Comparison of ENCODE assay signal across 8 cellular contexts in genomic region chrX:119067023-119067739, GRCh38. TPM values are rescaled to one million over a fixed set of nuclear protein-coding genes. Genes with fewer than 3 reads are reported as not detected.
DNase-seq lines count a peak whose midpoint lies in the region; ATAC-seq, FAIRE-seq and TF ChIP-seq lines count a peak whose summit lies in the region.

No MANE protein-coding gene starts in this region.

- H3K4ac ChIP-seq in mesenchymal stem cell (ENCODE audit: low read depth in 1 of 2, low read length in 2 of 2), result no peak overlapping the region

- no peak overlapping the region for H2BK120ac ChIP-seq in mesenchymal stem cell (ENCODE audit: low read depth, low read length)

- H3K27me3 Mint-ChIP-seq in effector memory CD8-positive, alpha-beta T cell, result no peaks in the 10 kb centered on the region

- H3K4me2 ChIP-seq in mesenchymal stem cell (ENCODE audit: low read length, poor library complexity, severe bottlenecking), result no peak overlapping the region

- H2AK5ac ChIP-seq in mesenchymal stem cell (ENCODE audit: low read length, severe bottlenecking), result no peak overlapping the region

- DNase-seq in AG04450 (ENCODE audit: low read depth, low spot score) (peak; percentile 15), GM18507 (ENCODE audit: extremely low spot score, insufficient read length, low read depth) (no peak), NCI-H2029 (lab: John Stamatoyannopoulos, UW) (peak; percentile 28), mesenchymal stem cell (peak; percentile 62), stromal cell of bone marrow (ENCODE audit: low read depth) (peak; percentile 44)
- peak; percentile 12 for DNase-seq in activated CD4-positive, alpha-beta T cell treated with anti-CD3 and anti-CD28 coated beads for 1 hour
- peak in 2 of 3 experiments; percentile 1 for DNase-seq in effector memory CD8-positive, alpha-beta T cell

- no peaks in the 10 kb centered on the region for H3K9me3 ChIP-seq in AG04450 (ENCODE audit: control insufficient read depth, insufficient read depth, low read length)
- peaks cover 6% of the 10 kb centered on the region for H3K9me3 ChIP-seq in mesenchymal stem cell (ENCODE audit: control insufficient read depth, low read length)

- no peak overlapping the region for H2BK5ac ChIP-seq in mesenchymal stem cell (ENCODE audit: low read depth, low read length, poor library complexity, severe bottlenecking)

- no peaks in the 10 kb centered on the region for H3K4me1 ChIP-seq in mesenchymal stem cell (ENCODE audit: control insufficient read depth, insufficient read depth, low read depth, low read length)

- H3K9me3 Mint-ChIP-seq in effector memory CD8-positive, alpha-beta T cell, result no peaks in the 10 kb centered on the region

- POLR2A ChIA-PET in AG04450 (lab: Yijun Ruan, JAX), result no interaction called here

- no peak overlapping the region for H2AFZ ChIP-seq in mesenchymal stem cell (ENCODE audit: low read depth, low read length)

- H3K27ac ChIP-seq in AG04450 (ENCODE audit: low read depth, low read length) (no peak overlapping the region), mesenchymal stem cell (ENCODE audit: low read length, poor library complexity, severe bottlenecking) (no peak overlapping the region)

- no peaks in the 10 kb centered on the region for H3K36me3 Mint-ChIP-seq in effector memory CD8-positive, alpha-beta T cell (ENCODE audit: insufficient read depth)

- H4K91ac ChIP-seq in mesenchymal stem cell (ENCODE audit: low read length), result no peak overlapping the region

- no peaks in the 10 kb centered on the region for H3K36me3 ChIP-seq in mesenchymal stem cell (ENCODE audit: control insufficient read depth in 1 of 2, insufficient read depth in 2 of 2, low read depth in 1 of 2, low read length in 2 of 2)

- no peak overlapping the region for H3K23ac ChIP-seq in mesenchymal stem cell (ENCODE audit: low read length in 2 of 2)

- H2BK15ac ChIP-seq in mesenchymal stem cell (ENCODE audit: low read depth, poor library complexity, severe bottlenecking), result no peak overlapping the region

- H3K79me1 ChIP-seq in mesenchymal stem cell (replicated peaks; ENCODE audit: low read length, poor library complexity, severe bottlenecking), result no peaks in the 10 kb centered on the region

- H3K4me1 Mint-ChIP-seq in effector memory CD8-positive, alpha-beta T cell (ENCODE audit: low read depth in 2 of 2), result no peaks in the 10 kb centered on the region

- WGBS in mesenchymal stem cell, result 0% methylated on average over 2 of the region's 7 CpGs

- no peak overlapping the region for H3K4me3 ChIP-seq in AG04450 (ENCODE audit: low read depth, low read length)
- no peak overlapping the region for H3K4me3 ChIP-seq in mesenchymal stem cell (ENCODE audit: insufficient read depth in 1 of 2, low read depth in 1 of 2, low read length in 2 of 2)

- H3K27me3 ChIP-seq in AG04450 (ENCODE audit: control insufficient read depth, insufficient read depth, low read length), result no peaks in the 10 kb centered on the region
- peaks cover 3 to 52% of the 10 kb centered on the region in 2 experiments for H3K27me3 ChIP-seq in mesenchymal stem cell (ENCODE audit: control insufficient read depth in 1 of 2, insufficient read depth in 1 of 2, low read length in 2 of 2)

- no peak overlapping the region for H4K8ac ChIP-seq in mesenchymal stem cell (ENCODE audit: low read length)

- peak; percentile 73 for FAIRE-seq in GM18507 (lab: Jason Lieb, UNC)

- no peak overlapping the region for H2BK12ac ChIP-seq in mesenchymal stem cell (ENCODE audit: low read length in 2 of 2)

- H3K14ac ChIP-seq in mesenchymal stem cell (ENCODE audit: low read length in 2 of 2), result no peak overlapping the region

- peak; percentile 69 for TF ChIP-seq CTCF in AG04450 (IDR thresholded peaks at IDR 0.05; ENCODE audit: low read depth, low read length)

- no peak for ATAC-seq in effector memory CD8-positive, alpha-beta T cell (replicated peaks)
- ATAC-seq in GM18870 (IDR thresholded peaks at IDR 0.05; ENCODE audit: unreplicated experiment), result no peak

- H3K27ac Mint-ChIP-seq in effector memory CD8-positive, alpha-beta T cell, result no peak overlapping the region

- H3K18ac ChIP-seq in mesenchymal stem cell (ENCODE audit: low read depth in 1 of 2, low read length in 2 of 2), result no peak overlapping the region

- H3K9ac ChIP-seq in mesenchymal stem cell (ENCODE audit: low read length), result no peak overlapping the region

- no peak overlapping the region for H3K4me3 Mint-ChIP-seq in effector memory CD8-positive, alpha-beta T cell

- CTCF ChIA-PET in AG04450 (lab: Charles Lee), result interaction anchor here (0.6 to 3.7 kb wide), 27 partner anchors 9 to 1943 kb away, joined by 3 to 48 read pairs (median 4); no protein-coding TSS in a partner anchor

RNA-seq across cellular contexts. Expression of gene CT47C1, which starts 5.6 kb away (rescaled TPM):
- polyA plus RNA-seq in AG04450 (2011; rRNA removed), result not detected in 2 replicates
- not detected in 2 replicates for polyA minus RNA-seq in AG04450 (2011; rRNA and poly(A)+ RNA removed)
- polyA plus RNA-seq in mesenchymal stem cell (2013, experiment 1 of 2), result not detected
- not detected for polyA plus RNA-seq in mesenchymal stem cell (2013, experiment 2 of 2)
